1 cellular context compared by ENCODE assay signal in the genomic region with DNA sequence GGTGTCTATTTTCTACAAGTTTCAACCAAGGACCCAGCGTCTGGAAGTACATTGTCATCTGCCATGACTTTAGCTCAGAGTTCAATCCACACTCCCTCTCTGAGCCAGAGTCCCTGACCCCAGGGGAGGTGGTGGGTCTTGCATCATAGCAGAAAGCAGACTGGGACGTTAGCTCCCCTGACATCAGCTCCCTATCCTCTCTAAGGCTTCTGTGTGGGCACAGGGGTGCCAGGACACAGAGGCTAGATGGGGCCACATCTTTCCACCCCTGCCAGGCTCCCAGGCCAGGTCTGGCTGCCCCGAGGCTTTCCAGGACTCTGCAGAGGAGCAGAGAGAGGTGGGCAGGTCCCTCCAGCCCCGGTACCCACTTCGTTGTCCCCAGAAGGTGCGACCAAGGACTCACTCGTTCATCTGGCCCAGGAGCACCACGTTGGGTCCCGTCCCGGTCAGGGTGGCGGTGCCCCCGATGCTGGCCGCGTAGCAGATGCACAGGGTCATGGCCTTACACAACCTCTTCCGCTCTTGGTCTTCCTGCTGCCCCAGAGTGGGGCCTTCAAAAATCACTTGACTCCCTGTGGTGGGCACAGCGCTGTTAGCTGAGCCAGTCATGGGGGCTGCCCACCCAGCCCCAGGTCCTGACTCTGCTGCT.
A peak's percentile ranks its signal among the peaks of the same experiment; 100 is the strongest.
TF ChIP-seq lines count a peak whose summit lies in the region.

No MANE protein-coding gene starts in this region.

TF ChIP-seq in liver, 16 proteins besides CTCF, POLR2A, EP300 and RAD21 (continued from another document):
- TF ChIP-seq ZBTB33 (IDR thresholded peaks at IDR 0.05) (no peak), REST (IDR thresholded peaks at IDR 0.05) (peak; percentile 48), GABPA (IDR thresholded peaks at IDR 0.05 in 1 of 2, conservative IDR thresholded peaks at IDR 0.05 in 1 of 2) (no peak), JUND (IDR thresholded peaks at IDR 0.05) (peak in 1 of 2 donors; percentile 72), NR2F2 (IDR thresholded peaks at IDR 0.05) (peak; percentile 26), HNF4A (conservative IDR thresholded peaks at IDR 0.05) (peak; percentile 85), FOXA2 (IDR thresholded peaks at IDR 0.05) (peak; percentile 14), ATF3 (IDR thresholded peaks at IDR 0.05) (peak; percentile 84), YY1 (IDR thresholded peaks at IDR 0.05) (peak; percentile 41), RXRA (IDR thresholded peaks at IDR 0.05) (peak; percentile 93 to 95), FOXA1 (IDR thresholded peaks at IDR 0.05) (peak; percentile 45), EGR1 (IDR thresholded peaks at IDR 0.05; ENCODE audit: low read depth in 2 of 2) (peak in 1 of 2 donors; percentile 16), HNF4G (IDR thresholded peaks at IDR 0.05) (peak; percentile 58), SP1 (IDR thresholded peaks at IDR 0.05) (peak; percentile 68)
- TF ChIP-seq, protein P1, sequence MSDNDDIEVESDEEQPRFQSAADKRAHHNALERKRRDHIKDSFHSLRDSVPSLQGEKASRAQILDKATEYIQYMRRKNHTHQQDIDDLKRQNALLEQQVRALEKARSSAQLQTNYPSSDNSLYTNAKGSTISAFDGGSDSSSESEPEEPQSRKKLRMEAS (IDR thresholded peaks at IDR 0.05) = peak; percentile 64
